In genomic region chr15:99438691-99439523, GRCh38 we compare ENCODE assay signal across 10 cellular contexts.
A peak's percentile ranks its signal among the peaks of the same experiment; 100 is the strongest.
DNase-seq lines count a peak whose midpoint lies in the region; ATAC-seq lines count a peak whose summit lies in the region.
"Had no signal": no experiment of that assay in that cellular context is flagged by ENCODE, and none has a peak within 500 bp of the region (broad histone marks: within the 10 kb centered on the region; RNA-seq: fewer than 3 reads in every experiment).

No MANE protein-coding gene starts in this region.

- peak overlapping the region; percentile 64 for H3K27ac ChIP-seq in subcutaneous abdominal adipose tissue (ENCODE audit: low read depth, low read length)

- H3K9me3 ChIP-seq in subcutaneous abdominal adipose tissue (ENCODE audit: control insufficient read depth in 5 of 5, low read length in 5 of 5), result no peaks in the 10 kb centered on the region

- no peak overlapping the region for H3K4me3 ChIP-seq in subcutaneous abdominal adipose tissue (ENCODE audit: low read depth in 1 of 5, low read length in 5 of 5)

- peaks cover 7 to 81% (median 53%) of the 10 kb centered on the region in 5 donors for H3K4me1 ChIP-seq in subcutaneous abdominal adipose tissue (ENCODE audit: control insufficient read depth in 5 of 5, insufficient read depth in 5 of 5, low read length in 5 of 5)

- peak; percentile 6 for DNase-seq in activated CD4-positive, alpha-beta T cell treated with anti-CD3 and anti-CD28 coated beads for 1 hour
- DNase-seq in activated CD4-positive, alpha-beta T cell treated with anti-CD3 and anti-CD28 coated beads, Interleukin-2, amount 50 U/mL, for 1 hour, result no peak
- DNase-seq in amniotic epithelial cell (ENCODE audit: low read depth) (peak; percentile 26), mesenteric fat pad (ENCODE audit: low spot score) (peak; percentile 62), NOMO-1 treated with DMSO at 0.1 percent for 48 hours (lab: John Stamatoyannopoulos, UW; ENCODE audit: unreplicated experiment) (no peak), NCI-H2107 (lab: John Stamatoyannopoulos, UW) (no peak)
- DNase-seq: KBM-7 had no signal

- no peak for ATAC-seq in HG03196 (IDR thresholded peaks at IDR 0.05; ENCODE audit: unreplicated experiment)
- ATAC-seq: right cardiac atrium had no signal

- H3K9ac ChIP-seq in subcutaneous abdominal adipose tissue (ENCODE audit: low read length in 5 of 5), result peak overlapping the region in 1 of 5 donors; percentile 33

- no peaks in the 10 kb centered on the region for H3K36me3 ChIP-seq in subcutaneous abdominal adipose tissue (ENCODE audit: control insufficient read depth in 5 of 5, insufficient read depth in 5 of 5, low read length in 5 of 5)

- peaks cover 0 to 5% (median 0%) of the 10 kb centered on the region in 5 donors for H3K27me3 ChIP-seq in subcutaneous abdominal adipose tissue (ENCODE audit: control insufficient read depth in 5 of 5, insufficient read depth in 4 of 5, low read length in 5 of 5)

Comparison
In these comparisons a context has a peak if more than half of its experiments do, and no peak if none do; other contexts are left out.
1. DNase-seq: peak in activated CD4-positive, alpha-beta T cell treated with anti-CD3 and anti-CD28 coated beads for 1 hour (single experiment), amniotic epithelial cell (single experiment) and mesenteric fat pad (single experiment); none in activated CD4-positive, alpha-beta T cell treated with anti-CD3 and anti-CD28 coated beads, Interleukin-2, amount 50 U/mL, for 1 hour (single experiment), NOMO-1 treated with DMSO at 0.1 percent for 48 hours (single experiment) and NCI-H2107 (single experiment).